ENCODE assay signal across 18 cellular contexts in the genomic region with DNA sequence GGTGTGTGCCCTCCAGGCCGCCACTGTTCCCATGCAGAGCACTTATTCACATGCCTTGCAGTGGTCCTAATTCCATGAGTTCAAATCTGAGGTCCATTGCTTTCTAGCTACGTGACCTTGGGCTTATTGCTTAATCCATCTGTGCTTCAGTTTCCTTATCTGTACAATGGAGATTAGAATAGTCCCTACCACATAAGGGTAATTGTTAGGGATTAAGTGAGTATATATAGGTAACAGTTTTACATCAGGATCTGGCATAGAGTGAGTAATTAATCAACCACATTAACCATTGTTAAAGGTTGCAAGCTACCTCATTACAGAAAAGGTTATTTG. TPM values are rescaled to one million over a fixed set of nuclear protein-coding genes. Genes with fewer than 3 reads are reported as not detected.
"Had no signal": no experiment of that assay in that cellular context is flagged by ENCODE, and none has a peak within 500 bp of the region (broad histone marks: within the 10 kb centered on the region; RNA-seq: fewer than 3 reads in every experiment).

No MANE protein-coding gene starts in this region.

- H3K9me3 ChIP-seq: body of pancreas, heart left ventricle, sigmoid colon, uterus had no signal

- H3K9me3 Mint-ChIP-seq: activated B cell treated with CpG ODN at 0.5 μM for 24 hours; activated CD4-positive, alpha-beta memory T cell treated with anti-CD3 and anti-CD28 coated beads for 36 hours; activated naive CD8-positive, alpha-beta T cell treated with anti-CD3 and anti-CD28 coated beads, Interleukin-2, amount 50 U/mL, for 24 hours; natural killer cell; stimulated activated naive B cell treated with anti-CD40 and anti-IgM and Interleukin-4, amounts not matched to agents 10 μg/mL and 1 μg/mL and 100 μg/mL, for 72 hours had no signal

- H3K27ac Mint-ChIP-seq: activated B cell treated with CpG ODN at 0.5 μM for 24 hours; activated CD4-positive, alpha-beta memory T cell treated with anti-CD3 and anti-CD28 coated beads for 36 hours; activated naive CD8-positive, alpha-beta T cell treated with anti-CD3 and anti-CD28 coated beads, Interleukin-2, amount 50 U/mL, for 24 hours; natural killer cell; stimulated activated naive B cell treated with anti-CD40 and anti-IgM and Interleukin-4, amounts not matched to agents 10 μg/mL and 1 μg/mL and 100 μg/mL, for 72 hours had no signal

- FAIRE-seq: endometrium, islet of Langerhans had no signal

- H3K4me1 ChIP-seq: body of pancreas, heart left ventricle, sigmoid colon, uterus had no signal

- H3K4me1 Mint-ChIP-seq: activated B cell treated with CpG ODN at 0.5 μM for 24 hours, natural killer cell had no signal

- H3K4me3 Mint-ChIP-seq: activated B cell treated with CpG ODN at 0.5 μM for 24 hours; activated CD4-positive, alpha-beta memory T cell treated with anti-CD3 and anti-CD28 coated beads for 36 hours; activated naive CD8-positive, alpha-beta T cell treated with anti-CD3 and anti-CD28 coated beads, Interleukin-2, amount 50 U/mL, for 24 hours; natural killer cell; stimulated activated naive B cell treated with anti-CD40 and anti-IgM and Interleukin-4, amounts not matched to agents 10 μg/mL and 1 μg/mL and 100 μg/mL, for 72 hours had no signal

- H3K27me3 Mint-ChIP-seq: activated CD4-positive, alpha-beta memory T cell treated with anti-CD3 and anti-CD28 coated beads for 36 hours had no signal

- H3K27me3 ChIP-seq: body of pancreas, uterus had no signal

- H3K36me3 ChIP-seq: cardiac muscle cell, heart left ventricle, sigmoid colon, uterus had no signal

- H3K27ac ChIP-seq: body of pancreas, cardiac muscle cell, heart left ventricle, sigmoid colon, uterus had no signal

- H3K4me3 ChIP-seq: body of pancreas, cardiac muscle cell, heart left ventricle, sigmoid colon, uterus had no signal

- H3K36me3 Mint-ChIP-seq: activated CD4-positive, alpha-beta memory T cell treated with anti-CD3 and anti-CD28 coated beads for 36 hours; natural killer cell; stimulated activated naive B cell treated with anti-CD40 and anti-IgM and Interleukin-4, amounts not matched to agents 10 μg/mL and 1 μg/mL and 100 μg/mL, for 72 hours had no signal

- DNase-seq: cortex of kidney; stimulated activated naive B cell treated with anti-CD40 and anti-IgM and Interleukin-4, amounts not matched to agents 10 μg/mL and 1 μg/mL and 100 μg/mL, for 72 hours had no signal

RNA-seq across cellular contexts. Expression of a gene that starts 7.6 kb away (rescaled TPM):
- total RNA-seq: activated B cell treated with CpG ODN at 0.5 μM for 24 hours; activated CD4-positive, alpha-beta memory T cell treated with anti-CD3 and anti-CD28 coated beads for 36 hours; body of pancreas; cerebellum; epithelial cell of proximal tubule; fibroblast of villous mesenchyme; natural killer cell; sigmoid colon; temporal lobe had no signal

RNA-seq across cellular contexts. Expression of a gene that starts 26.0 kb away (rescaled TPM):
- total RNA-seq: activated B cell treated with CpG ODN at 0.5 μM for 24 hours; activated CD4-positive, alpha-beta memory T cell treated with anti-CD3 and anti-CD28 coated beads for 36 hours; cerebellum; epithelial cell of proximal tubule; natural killer cell; renal cortical epithelial cell; temporal lobe had no signal
- polyA plus RNA-seq: cardiac muscle cell had no signal

RNA-seq across cellular contexts. Expression of a gene that starts 55.5 kb away (rescaled TPM):
- total RNA-seq: body of pancreas, epithelial cell of proximal tubule, fibroblast of villous mesenchyme had no signal
- polyA plus RNA-seq: cardiac muscle cell had no signal
